ENCODE assay signal across 37 cellular contexts in the genomic region with DNA sequence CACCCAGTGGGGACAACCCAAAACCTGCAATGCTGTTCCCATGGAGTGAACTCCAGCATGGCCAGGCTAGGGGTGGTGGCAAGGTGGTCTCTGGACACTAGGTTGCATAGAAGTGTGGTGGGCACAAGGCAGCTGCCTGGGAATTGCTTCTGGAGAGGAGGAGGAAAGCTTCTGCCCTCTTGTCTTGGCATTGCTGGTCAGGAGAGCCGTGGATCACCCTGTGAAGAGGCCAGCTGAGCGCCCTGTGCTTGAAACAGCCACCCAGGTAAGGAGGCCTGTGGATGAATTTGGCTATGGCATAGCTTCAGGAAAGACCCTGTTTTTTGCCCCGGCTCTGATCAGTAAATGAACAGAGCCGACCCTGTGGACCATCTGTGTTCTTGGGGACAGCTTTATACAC.
"Had no signal": no experiment of that assay in that cellular context is flagged by ENCODE, and none has a peak within 500 bp of the region (broad histone marks: within the 10 kb centered on the region; RNA-seq: fewer than 3 reads in every experiment).

No MANE protein-coding gene starts in this region.

- H3K4me3 Mint-ChIP-seq: activated B cell treated with CpG ODN at 0.5 μM for 24 hours; activated CD8-positive, alpha-beta memory T cell treated with anti-CD3 and anti-CD28 coated beads, Interleukin-2, amount 10 ng/mL, durations not matched to agents 7 days and 5 days; activated CD8-positive, alpha-beta T cell treated with anti-CD3 and anti-CD28 coated beads for 36 hours; activated naive CD4-positive, alpha-beta T cell treated with anti-CD3 and anti-CD28 coated beads for 36 hours; activated naive CD4-positive, alpha-beta T cell treated with anti-CD3 and anti-CD28 coated beads, Interleukin-2, amount 50 U/mL, for 24 hours; activated naive CD8-positive, alpha-beta T cell treated with anti-CD3 and anti-CD28 coated beads for 36 hours; activated naive CD8-positive, alpha-beta T cell treated with anti-CD3 and anti-CD28 coated beads, Interleukin-2, amount 50 U/mL, for 24 hours; activated T-helper 1 cell treated with anti-CD3 and anti-CD28 coated beads, Interleukin-12 subunit alpha, Interleukin-12 subunit beta, Interleukin-2, Interleukin-4 antibody, amounts not matched to agents 30 ng/mL and 10 ng/mL and 1 ng/mL, durations not matched to agents 14 hours and 24 hours and 36 hours; brain; T-cell; T-helper 1 cell treated with Interleukin-12 subunit alpha and Interleukin-12 subunit beta and Interleukin-4 antibody, amounts not matched to agents 30 μg/mL and 1 μg/mL, for 36 hours had no signal

- ATAC-seq: activated CD4-positive, CD25-positive, alpha-beta regulatory T cell treated with anti-CD3 and anti-CD28 coated beads, Interleukin-2, amount 50 U/mL, for 24 hours; activated CD8-positive, alpha-beta memory T cell treated with anti-CD3 and anti-CD28 coated beads, Interleukin-2, amount 10 ng/mL, durations not matched to agents 7 days and 5 days; activated CD8-positive, alpha-beta T cell treated with anti-CD3 and anti-CD28 coated beads for 36 hours; activated naive CD8-positive, alpha-beta T cell treated with anti-CD3 and anti-CD28 coated beads, Interleukin-2, amount 50 U/mL, for 24 hours; gastroesophageal sphincter; T-cell had no signal

- FAIRE-seq: endometrium, endothelial cell of umbilical vein had no signal

- H3K27me3 Mint-ChIP-seq: activated B cell treated with CpG ODN at 0.5 μM for 24 hours; activated CD8-positive, alpha-beta T cell treated with anti-CD3 and anti-CD28 coated beads for 36 hours; activated naive CD4-positive, alpha-beta T cell treated with anti-CD3 and anti-CD28 coated beads, Interleukin-2, amount 50 U/mL, for 24 hours; activated naive CD8-positive, alpha-beta T cell treated with anti-CD3 and anti-CD28 coated beads for 36 hours; T-cell had no signal

- H3K4me1 ChIP-seq: adrenal gland, ascending aorta, breast epithelium, colonic mucosa, esophagus squamous epithelium, gastroesophageal sphincter had no signal

- H3K36me3 ChIP-seq: adrenal gland, ascending aorta, breast epithelium, cardiac muscle cell, colonic mucosa, esophagus squamous epithelium, gastroesophageal sphincter, WERI-Rb-1 had no signal

- H3K9me3 ChIP-seq: adrenal gland, ascending aorta, breast epithelium, colonic mucosa, esophagus squamous epithelium, gastroesophageal sphincter had no signal

- H3K27ac ChIP-seq: adrenal gland, ascending aorta, breast epithelium, cardiac muscle cell, colonic mucosa, epithelial cell of prostate, esophagus squamous epithelium, gastroesophageal sphincter, WERI-Rb-1 had no signal

- H3K27ac Mint-ChIP-seq: activated CD8-positive, alpha-beta memory T cell treated with anti-CD3 and anti-CD28 coated beads, Interleukin-2, amount 10 ng/mL, durations not matched to agents 7 days and 5 days; activated CD8-positive, alpha-beta T cell treated with anti-CD3 and anti-CD28 coated beads for 36 hours; activated naive CD4-positive, alpha-beta T cell treated with anti-CD3 and anti-CD28 coated beads for 36 hours; activated naive CD4-positive, alpha-beta T cell treated with anti-CD3 and anti-CD28 coated beads, Interleukin-2, amount 50 U/mL, for 24 hours; activated naive CD8-positive, alpha-beta T cell treated with anti-CD3 and anti-CD28 coated beads for 36 hours; activated naive CD8-positive, alpha-beta T cell treated with anti-CD3 and anti-CD28 coated beads, Interleukin-2, amount 50 U/mL, for 24 hours; activated T-helper 1 cell treated with anti-CD3 and anti-CD28 coated beads, Interleukin-12 subunit alpha, Interleukin-12 subunit beta, Interleukin-2, Interleukin-4 antibody, amounts not matched to agents 30 ng/mL and 10 ng/mL and 1 ng/mL, durations not matched to agents 14 hours and 24 hours and 36 hours; activated T-helper 2 cell treated with anti-CD3 and anti-CD28 coated beads, Interferon-gamma antibody, Interleukin-2, Interleukin-4, amounts not matched to agents 10 μg/mL and 5 μg/mL and 100 μg/mL, durations not matched to agents 14 hours and 24 hours and 36 hours; brain; T-cell; T-helper 1 cell treated with Interleukin-12 subunit alpha and Interleukin-12 subunit beta and Interleukin-4 antibody, amounts not matched to agents 30 μg/mL and 1 μg/mL, for 36 hours had no signal

- H3K4me3 ChIP-seq: adrenal gland, ascending aorta, breast epithelium, cardiac muscle cell, colonic mucosa, esophagus squamous epithelium, gastroesophageal sphincter had no signal

- H3K4me1 Mint-ChIP-seq: activated naive CD4-positive, alpha-beta T cell treated with anti-CD3 and anti-CD28 coated beads, Interleukin-2, amount 50 U/mL, for 24 hours had no signal

- H3K27me3 ChIP-seq: adrenal gland, ascending aorta, breast epithelium, cardiac muscle cell, colonic mucosa, esophagus squamous epithelium had no signal

- DNase-seq: activated B cell treated with CpG ODN at 0.5 μM for 24 hours; activated CD4-positive, alpha-beta T cell treated with anti-CD3 and anti-CD28 coated beads for 48 hours; activated CD4-positive, alpha-beta T cell treated with anti-CD3 and anti-CD28 coated beads, Interleukin-2, amount 50 U/mL, for 1 hour; activated CD4-positive, alpha-beta T cell treated with anti-CD3 and anti-CD28 coated beads, Interleukin-2, amount 50 U/mL, for 48 hours; activated CD8-positive, alpha-beta memory T cell treated with anti-CD3 and anti-CD28 coated beads, Interleukin-2, amount 10 ng/mL, durations not matched to agents 7 days and 5 days; activated CD8-positive, alpha-beta memory T cell treated with anti-CD3 and anti-CD28 coated beads, Interleukin-2, amount 50 U/mL, for 4 hours; activated CD8-positive, alpha-beta T cell treated with anti-CD3 and anti-CD28 coated beads for 36 hours; activated effector memory CD4-positive, alpha-beta T cell treated with anti-CD3 and anti-CD28 coated beads, Interleukin-2, amount 50 U/mL, for 16 hours; activated naive CD4-positive, alpha-beta T cell treated with anti-CD3 and anti-CD28 coated beads for 36 hours; activated naive CD8-positive, alpha-beta T cell treated with anti-CD3 and anti-CD28 coated beads for 36 hours; activated naive CD8-positive, alpha-beta T cell treated with anti-CD3 and anti-CD28 coated beads, Interleukin-2, amount 50 U/mL, for 24 hours; activated T-cell treated with anti-CD3 and anti-CD28 coated beads, Interleukin-2, amount 50 U/mL, for 1 hour; activated T-cell treated with anti-CD3 and anti-CD28 coated beads, Interleukin-2, amount 50 U/mL, for 48 hours; adrenal gland; central memory CD4-positive, alpha-beta T cell; cerebellar nuclear complex; colonic mucosa; effector CD8-positive, alpha-beta T cell; esophagus squamous epithelium; foreskin melanocyte; SW 1271; T-cell; T-helper 9 cell; WERI-Rb-1 had no signal

- H3K36me3 Mint-ChIP-seq: activated CD8-positive, alpha-beta memory T cell treated with anti-CD3 and anti-CD28 coated beads, Interleukin-2, amount 10 ng/mL, durations not matched to agents 7 days and 5 days; activated naive CD4-positive, alpha-beta T cell treated with anti-CD3 and anti-CD28 coated beads, Interleukin-2, amount 50 U/mL, for 24 hours; activated naive CD8-positive, alpha-beta T cell treated with anti-CD3 and anti-CD28 coated beads for 36 hours; brain; T-cell had no signal

- H3K9me3 Mint-ChIP-seq: activated B cell treated with CpG ODN at 0.5 μM for 24 hours; activated CD8-positive, alpha-beta T cell treated with anti-CD3 and anti-CD28 coated beads for 36 hours; activated naive CD4-positive, alpha-beta T cell treated with anti-CD3 and anti-CD28 coated beads for 36 hours; activated naive CD4-positive, alpha-beta T cell treated with anti-CD3 and anti-CD28 coated beads, Interleukin-2, amount 50 U/mL, for 24 hours; activated naive CD8-positive, alpha-beta T cell treated with anti-CD3 and anti-CD28 coated beads for 36 hours; activated naive CD8-positive, alpha-beta T cell treated with anti-CD3 and anti-CD28 coated beads, Interleukin-2, amount 50 U/mL, for 24 hours; activated T-helper 1 cell treated with anti-CD3 and anti-CD28 coated beads, Interleukin-12 subunit alpha, Interleukin-12 subunit beta, Interleukin-2, Interleukin-4 antibody, amounts not matched to agents 30 ng/mL and 10 ng/mL and 1 ng/mL, durations not matched to agents 14 hours and 24 hours and 36 hours; activated T-helper 2 cell treated with anti-CD3 and anti-CD28 coated beads, Interferon-gamma antibody, Interleukin-2, Interleukin-4, amounts not matched to agents 10 μg/mL and 5 μg/mL and 100 μg/mL, durations not matched to agents 14 hours and 24 hours and 36 hours; brain; T-cell; T-helper 1 cell treated with Interleukin-12 subunit alpha and Interleukin-12 subunit beta and Interleukin-4 antibody, amounts not matched to agents 30 μg/mL and 1 μg/mL, for 36 hours had no signal
